1 cellular context compared by ENCODE assay signal in the genomic region with DNA sequence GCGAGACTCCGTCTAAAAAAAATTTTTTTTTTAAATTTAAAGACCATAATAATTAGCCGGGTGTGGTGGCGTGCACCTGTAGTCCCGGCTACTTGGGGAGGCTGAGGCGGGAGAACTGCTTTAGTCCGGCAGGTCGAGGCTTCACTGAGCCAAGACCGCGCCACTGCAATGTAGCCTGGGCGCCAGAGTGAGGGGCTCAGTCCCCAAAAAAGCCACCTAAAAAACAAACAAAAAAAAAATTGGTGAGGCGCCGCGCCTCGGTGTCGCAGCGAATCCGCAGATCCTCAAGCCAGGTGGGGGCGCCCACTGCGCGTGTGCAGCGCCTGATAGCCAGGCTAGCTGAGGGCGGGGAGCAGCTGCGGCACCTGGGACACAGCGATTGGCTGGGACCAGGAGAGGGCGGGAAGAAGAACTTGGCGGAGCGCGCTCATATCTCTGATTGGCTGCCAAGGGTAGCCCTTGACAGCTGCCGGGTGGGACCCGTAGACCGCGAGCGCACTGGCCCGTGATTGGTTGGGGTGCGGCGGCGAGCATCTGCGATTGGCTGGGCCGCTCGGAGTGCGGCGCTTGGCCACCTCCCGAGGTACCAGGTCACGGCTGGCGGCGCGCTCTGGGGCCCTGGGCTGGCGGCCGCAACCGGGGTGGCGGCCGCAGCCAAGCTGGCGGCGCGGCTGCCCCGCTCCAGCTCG.
TF ChIP-seq lines count a peak whose summit lies in the region.

No MANE protein-coding gene starts in this region.

TF ChIP-seq in K562, 482 proteins besides CTCF, POLR2A, EP300 and RAD21 (continues in another document):
- TF ChIP-seq MAX (CRISPR knock-in tag; IDR thresholded peaks at IDR 0.05), result peak; percentile 85
- TF ChIP-seq MTA3 (IDR thresholded peaks at IDR 0.05; ENCODE audit: borderline replicate concordance), result peak; percentile 59; the same call in 1 of the 2 replicates
- TF ChIP-seq KLF16 (IDR thresholded peaks at IDR 0.05), result 0 out of 2 replicates have a peak, but pooled peaks have one; percentile 6
- TF ChIP-seq AFF1 (IDR thresholded peaks at IDR 0.05; ENCODE audit: low read depth in 1 of 2, partially characterized antibody in 2 of 2), result peak in 1 of 2 experiments; percentile 22
- TF ChIP-seq CBX1 (IDR thresholded peaks at IDR 0.05; ENCODE audit: low read depth), result 0 out of 2 replicates have a peak, but pooled peaks have one; percentile 10
- no peak for TF ChIP-seq MXD1 (CRISPR knock-in tag; IDR thresholded peaks at IDR 0.05; ENCODE audit: borderline replicate concordance, poor library complexity, severe bottlenecking)
- no peak for TF ChIP-seq ZNF263 (CRISPR knock-in tag; IDR thresholded peaks at IDR 0.05; ENCODE audit: borderline replicate concordance)
- peak; percentile 81 for TF ChIP-seq RB1 (IDR thresholded peaks at IDR 0.05; ENCODE audit: low read depth)
- TF ChIP-seq, protein P1, sequence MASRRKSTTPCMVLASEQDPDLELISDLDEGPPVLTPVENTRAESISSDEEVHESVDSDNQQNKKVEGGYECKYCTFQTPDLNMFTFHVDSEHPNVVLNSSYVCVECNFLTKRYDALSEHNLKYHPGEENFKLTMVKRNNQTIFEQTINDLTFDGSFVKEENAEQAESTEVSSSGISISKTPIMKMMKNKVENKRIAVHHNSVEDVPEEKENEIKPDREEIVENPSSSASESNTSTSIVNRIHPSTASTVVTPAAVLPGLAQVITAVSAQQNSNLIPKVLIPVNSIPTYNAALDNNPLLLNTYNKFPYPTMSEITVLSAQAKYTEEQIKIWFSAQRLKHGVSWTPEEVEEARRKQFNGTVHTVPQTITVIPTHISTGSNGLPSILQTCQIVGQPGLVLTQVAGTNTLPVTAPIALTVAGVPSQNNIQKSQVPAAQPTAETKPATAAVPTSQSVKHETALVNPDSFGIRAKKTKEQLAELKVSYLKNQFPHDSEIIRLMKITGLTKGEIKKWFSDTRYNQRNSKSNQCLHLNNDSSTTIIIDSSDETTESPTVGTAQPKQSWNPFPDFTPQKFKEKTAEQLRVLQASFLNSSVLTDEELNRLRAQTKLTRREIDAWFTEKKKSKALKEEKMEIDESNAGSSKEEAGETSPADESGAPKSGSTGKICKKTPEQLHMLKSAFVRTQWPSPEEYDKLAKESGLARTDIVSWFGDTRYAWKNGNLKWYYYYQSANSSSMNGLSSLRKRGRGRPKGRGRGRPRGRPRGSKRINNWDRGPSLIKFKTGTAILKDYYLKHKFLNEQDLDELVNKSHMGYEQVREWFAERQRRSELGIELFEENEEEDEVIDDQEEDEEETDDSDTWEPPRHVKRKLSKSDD (conservative IDR thresholded peaks at IDR 0.05; ENCODE audit: low read length), result 0 out of 2 replicates have a peak, but pooled peaks have one; percentile 42
- TF ChIP-seq RBFOX2 (IDR thresholded peaks at IDR 0.05; ENCODE audit: low read depth, low read length), result peak; percentile 68
- TF ChIP-seq ELF1 (tag; IDR thresholded peaks at IDR 0.05), result no peak
- TF ChIP-seq HCFC1 (IDR thresholded peaks at IDR 0.05; ENCODE audit: low read depth, low read length), result peak; percentile 50
- no peak for TF ChIP-seq NR1H2 (CRISPR knock-in tag; IDR thresholded peaks at IDR 0.05)
- peak; percentile 39; the same call in 1 of the 2 replicates for TF ChIP-seq ZBTB7A (IDR thresholded peaks at IDR 0.05; ENCODE audit: borderline replicate concordance, control insufficient read depth, low read depth, low read length)
- peak; percentile 76 for TF ChIP-seq CC2D1A (IDR thresholded peaks at IDR 0.05)
- TF ChIP-seq MAZ (CRISPR knock-in tag; conservative IDR thresholded peaks at IDR 0.05 in 1 of 2, IDR thresholded peaks at IDR 0.05 in 1 of 2), result peak; percentile 68 to 91; a peak in 3 of 4 replicates
- TF ChIP-seq, protein P2, sequence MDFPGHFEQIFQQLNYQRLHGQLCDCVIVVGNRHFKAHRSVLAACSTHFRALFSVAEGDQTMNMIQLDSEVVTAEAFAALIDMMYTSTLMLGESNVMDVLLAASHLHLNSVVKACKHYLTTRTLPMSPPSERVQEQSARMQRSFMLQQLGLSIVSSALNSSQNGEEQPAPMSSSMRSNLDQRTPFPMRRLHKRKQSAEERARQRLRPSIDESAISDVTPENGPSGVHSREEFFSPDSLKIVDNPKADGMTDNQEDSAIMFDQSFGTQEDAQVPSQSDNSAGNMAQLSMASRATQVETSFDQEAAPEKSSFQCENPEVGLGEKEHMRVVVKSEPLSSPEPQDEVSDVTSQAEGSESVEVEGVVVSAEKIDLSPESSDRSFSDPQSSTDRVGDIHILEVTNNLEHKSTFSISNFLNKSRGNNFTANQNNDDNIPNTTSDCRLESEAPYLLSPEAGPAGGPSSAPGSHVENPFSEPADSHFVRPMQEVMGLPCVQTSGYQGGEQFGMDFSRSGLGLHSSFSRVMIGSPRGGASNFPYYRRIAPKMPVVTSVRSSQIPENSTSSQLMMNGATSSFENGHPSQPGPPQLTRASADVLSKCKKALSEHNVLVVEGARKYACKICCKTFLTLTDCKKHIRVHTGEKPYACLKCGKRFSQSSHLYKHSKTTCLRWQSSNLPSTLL (IDR thresholded peaks at IDR 0.05), result no peak
- TF ChIP-seq SRSF1 (IDR thresholded peaks at IDR 0.05; ENCODE audit: low read depth, low read length), result no peak
- 0 out of 2 replicates have a peak, but pooled peaks have one; percentile 20 for TF ChIP-seq ZBTB40 (IDR thresholded peaks at IDR 0.05)
- no peak for TF ChIP-seq ZBTB40 (CRISPR knock-in tag; IDR thresholded peaks at IDR 0.05)
- no peak for TF ChIP-seq ZNF324 (CRISPR knock-in tag; IDR thresholded peaks at IDR 0.05)
- TF ChIP-seq SMARCB1 (IDR thresholded peaks at IDR 0.05; ENCODE audit: insufficient read length, low read depth), result no peak
- peak; percentile 96 for TF ChIP-seq MBD2 (IDR thresholded peaks at IDR 0.05; ENCODE audit: borderline replicate concordance, low read depth)
- TF ChIP-seq ZFX (CRISPR knock-in tag; IDR thresholded peaks at IDR 0.05), result peak; percentile 24; the same call in 1 of the 2 replicates
- TF ChIP-seq, protein P3, sequence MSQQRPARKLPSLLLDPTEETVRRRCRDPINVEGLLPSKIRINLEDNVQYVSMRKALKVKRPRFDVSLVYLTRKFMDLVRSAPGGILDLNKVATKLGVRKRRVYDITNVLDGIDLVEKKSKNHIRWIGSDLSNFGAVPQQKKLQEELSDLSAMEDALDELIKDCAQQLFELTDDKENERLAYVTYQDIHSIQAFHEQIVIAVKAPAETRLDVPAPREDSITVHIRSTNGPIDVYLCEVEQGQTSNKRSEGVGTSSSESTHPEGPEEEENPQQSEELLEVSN (IDR thresholded peaks at IDR 0.05; ENCODE audit: borderline replicate concordance in 1 of 2, extremely low read depth in 1 of 2, insufficient read depth in 1 of 2, insufficient read length in 1 of 2, low read depth in 1 of 2, low read length in 1 of 2, poor library complexity in 1 of 2, severe bottlenecking in 1 of 2), result peak; percentile 11 to 60
- TF ChIP-seq, protein P4, sequence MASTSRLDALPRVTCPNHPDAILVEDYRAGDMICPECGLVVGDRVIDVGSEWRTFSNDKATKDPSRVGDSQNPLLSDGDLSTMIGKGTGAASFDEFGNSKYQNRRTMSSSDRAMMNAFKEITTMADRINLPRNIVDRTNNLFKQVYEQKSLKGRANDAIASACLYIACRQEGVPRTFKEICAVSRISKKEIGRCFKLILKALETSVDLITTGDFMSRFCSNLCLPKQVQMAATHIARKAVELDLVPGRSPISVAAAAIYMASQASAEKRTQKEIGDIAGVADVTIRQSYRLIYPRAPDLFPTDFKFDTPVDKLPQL (IDR thresholded peaks at IDR 0.05; ENCODE audit: extremely low read depth, insufficient read length), result no peak
- TF ChIP-seq, protein P5, sequence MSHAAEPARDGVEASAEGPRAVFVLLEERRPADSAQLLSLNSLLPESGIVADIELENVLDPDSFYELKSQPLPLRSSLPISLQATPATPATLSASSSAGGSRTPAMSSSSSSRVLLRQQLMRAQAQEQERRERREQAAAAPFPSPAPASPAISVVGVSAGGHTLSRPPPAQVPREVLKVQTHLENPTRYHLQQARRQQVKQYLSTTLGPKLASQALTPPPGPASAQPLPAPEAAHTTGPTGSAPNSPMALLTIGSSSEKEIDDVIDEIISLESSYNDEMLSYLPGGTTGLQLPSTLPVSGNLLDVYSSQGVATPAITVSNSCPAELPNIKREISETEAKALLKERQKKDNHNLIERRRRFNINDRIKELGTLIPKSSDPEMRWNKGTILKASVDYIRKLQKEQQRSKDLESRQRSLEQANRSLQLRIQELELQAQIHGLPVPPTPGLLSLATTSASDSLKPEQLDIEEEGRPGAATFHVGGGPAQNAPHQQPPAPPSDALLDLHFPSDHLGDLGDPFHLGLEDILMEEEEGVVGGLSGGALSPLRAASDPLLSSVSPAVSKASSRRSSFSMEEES (CRISPR knock-in tag; IDR thresholded peaks at IDR 0.05), result no peak
- TF ChIP-seq MTA1 (IDR thresholded peaks at IDR 0.05; ENCODE audit: borderline replicate concordance), result no peak
